Comparison of ENCODE assay signal across 1 cellular context in genomic region chr4:26803462-26803861, GRCh38.
TF ChIP-seq lines count a peak whose summit lies in the region.

No MANE protein-coding gene starts in this region.

TF ChIP-seq in HepG2, 621 proteins besides CTCF, POLR2A, EP300 and RAD21:
- no peak for TF ChIP-seq ZNF280B (CRISPR knock-in tag; IDR thresholded peaks at IDR 0.05; ENCODE audit: borderline replicate concordance)
- no peak for TF ChIP-seq ZNF44 (CRISPR knock-in tag; IDR thresholded peaks at IDR 0.05)
- no peak for TF ChIP-seq ZNF414 (CRISPR knock-in tag; IDR thresholded peaks at IDR 0.05)
- TF ChIP-seq YY1 (IDR thresholded peaks at IDR 0.05; ENCODE audit: insufficient read depth, insufficient replicate concordance, low read depth, low read length), result no peak
- TF ChIP-seq KDM3A (CRISPR knock-in tag; IDR thresholded peaks at IDR 0.05; ENCODE audit: low read depth), result no peak
- no peak for TF ChIP-seq DRAP1 (CRISPR knock-in tag; IDR thresholded peaks at IDR 0.05)
- TF ChIP-seq ZBTB46 (CRISPR knock-in tag; IDR thresholded peaks at IDR 0.05; ENCODE audit: borderline replicate concordance), result no peak
- no peak for TF ChIP-seq PHF21A (CRISPR knock-in tag; IDR thresholded peaks at IDR 0.05)
- TF ChIP-seq HBP1 (CRISPR knock-in tag; IDR thresholded peaks at IDR 0.05; ENCODE audit: low read depth), result no peak
- TF ChIP-seq RNF2 (conservative IDR thresholded peaks at IDR 0.05; ENCODE audit: low read depth), result no peak
- no peak for TF ChIP-seq ZFY (CRISPR knock-in tag; IDR thresholded peaks at IDR 0.05)
- no peak for TF ChIP-seq ZKSCAN8 (CRISPR knock-in tag; IDR thresholded peaks at IDR 0.05; ENCODE audit: borderline replicate concordance)
- no peak for TF ChIP-seq FOXO4 (CRISPR knock-in tag; conservative IDR thresholded peaks at IDR 0.05)
